1 cellular context compared by ENCODE assay signal in genomic region chr12:119096429-119097202, GRCh38.
TF ChIP-seq lines count a peak whose summit lies in the region.

No MANE protein-coding gene starts in this region.

TF ChIP-seq in WTC11, 78 proteins besides CTCF, POLR2A, EP300 and RAD21 (continued from another document):
- TF ChIP-seq, protein P1, sequence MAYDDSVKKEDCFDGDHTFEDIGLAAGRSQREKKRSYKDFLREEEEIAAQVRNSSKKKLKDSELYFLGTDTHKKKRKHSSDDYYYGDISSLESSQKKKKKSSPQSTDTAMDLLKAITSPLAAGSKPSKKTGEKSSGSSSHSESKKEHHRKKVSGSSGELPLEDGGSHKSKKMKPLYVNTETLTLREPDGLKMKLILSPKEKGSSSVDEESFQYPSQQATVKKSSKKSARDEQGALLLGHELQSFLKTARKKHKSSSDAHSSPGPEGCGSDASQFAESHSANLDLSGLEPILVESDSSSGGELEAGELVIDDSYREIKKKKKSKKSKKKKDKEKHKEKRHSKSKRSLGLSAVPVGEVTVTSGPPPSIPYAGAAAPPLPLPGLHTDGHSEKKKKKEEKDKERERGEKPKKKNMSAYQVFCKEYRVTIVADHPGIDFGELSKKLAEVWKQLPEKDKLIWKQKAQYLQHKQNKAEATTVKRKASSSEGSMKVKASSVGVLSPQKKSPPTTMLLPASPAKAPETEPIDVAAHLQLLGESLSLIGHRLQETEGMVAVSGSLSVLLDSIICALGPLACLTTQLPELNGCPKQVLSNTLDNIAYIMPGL (CRISPR knock-in tag; IDR thresholded peaks at IDR 0.05) = no peak
- TF ChIP-seq MLX (CRISPR knock-in tag; IDR thresholded peaks at IDR 0.05) (no peak), GABPB1 (CRISPR knock-in tag; IDR thresholded peaks at IDR 0.05) (no peak), JUN (CRISPR knock-in tag; IDR thresholded peaks at IDR 0.05) (no peak), ZNF263 (CRISPR knock-in tag; IDR thresholded peaks at IDR 0.05; ENCODE audit: low read depth) (no peak), ZNF423 (CRISPR knock-in tag; IDR thresholded peaks at IDR 0.05) (no peak), USF2 (CRISPR knock-in tag; IDR thresholded peaks at IDR 0.05) (no peak), RELA (CRISPR knock-in tag; IDR thresholded peaks at IDR 0.05; ENCODE audit: borderline replicate concordance) (no peak), NFATC4 (CRISPR knock-in tag; IDR thresholded peaks at IDR 0.05) (no peak)
- TF ChIP-seq, protein P2, sequence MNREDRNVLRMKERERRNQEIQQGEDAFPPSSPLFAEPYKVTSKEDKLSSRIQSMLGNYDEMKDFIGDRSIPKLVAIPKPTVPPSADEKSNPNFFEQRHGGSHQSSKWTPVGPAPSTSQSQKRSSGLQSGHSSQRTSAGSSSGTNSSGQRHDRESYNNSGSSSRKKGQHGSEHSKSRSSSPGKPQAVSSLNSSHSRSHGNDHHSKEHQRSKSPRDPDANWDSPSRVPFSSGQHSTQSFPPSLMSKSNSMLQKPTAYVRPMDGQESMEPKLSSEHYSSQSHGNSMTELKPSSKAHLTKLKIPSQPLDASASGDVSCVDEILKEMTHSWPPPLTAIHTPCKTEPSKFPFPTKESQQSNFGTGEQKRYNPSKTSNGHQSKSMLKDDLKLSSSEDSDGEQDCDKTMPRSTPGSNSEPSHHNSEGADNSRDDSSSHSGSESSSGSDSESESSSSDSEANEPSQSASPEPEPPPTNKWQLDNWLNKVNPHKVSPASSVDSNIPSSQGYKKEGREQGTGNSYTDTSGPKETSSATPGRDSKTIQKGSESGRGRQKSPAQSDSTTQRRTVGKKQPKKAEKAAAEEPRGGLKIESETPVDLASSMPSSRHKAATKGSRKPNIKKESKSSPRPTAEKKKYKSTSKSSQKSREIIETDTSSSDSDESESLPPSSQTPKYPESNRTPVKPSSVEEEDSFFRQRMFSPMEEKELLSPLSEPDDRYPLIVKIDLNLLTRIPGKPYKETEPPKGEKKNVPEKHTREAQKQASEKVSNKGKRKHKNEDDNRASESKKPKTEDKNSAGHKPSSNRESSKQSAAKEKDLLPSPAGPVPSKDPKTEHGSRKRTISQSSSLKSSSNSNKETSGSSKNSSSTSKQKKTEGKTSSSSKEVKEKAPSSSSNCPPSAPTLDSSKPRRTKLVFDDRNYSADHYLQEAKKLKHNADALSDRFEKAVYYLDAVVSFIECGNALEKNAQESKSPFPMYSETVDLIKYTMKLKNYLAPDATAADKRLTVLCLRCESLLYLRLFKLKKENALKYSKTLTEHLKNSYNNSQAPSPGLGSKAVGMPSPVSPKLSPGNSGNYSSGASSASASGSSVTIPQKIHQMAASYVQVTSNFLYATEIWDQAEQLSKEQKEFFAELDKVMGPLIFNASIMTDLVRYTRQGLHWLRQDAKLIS (CRISPR knock-in tag; IDR thresholded peaks at IDR 0.05; ENCODE audit: borderline replicate concordance) = no peak
